15 cellular contexts compared by ENCODE assay signal in the genomic region with DNA sequence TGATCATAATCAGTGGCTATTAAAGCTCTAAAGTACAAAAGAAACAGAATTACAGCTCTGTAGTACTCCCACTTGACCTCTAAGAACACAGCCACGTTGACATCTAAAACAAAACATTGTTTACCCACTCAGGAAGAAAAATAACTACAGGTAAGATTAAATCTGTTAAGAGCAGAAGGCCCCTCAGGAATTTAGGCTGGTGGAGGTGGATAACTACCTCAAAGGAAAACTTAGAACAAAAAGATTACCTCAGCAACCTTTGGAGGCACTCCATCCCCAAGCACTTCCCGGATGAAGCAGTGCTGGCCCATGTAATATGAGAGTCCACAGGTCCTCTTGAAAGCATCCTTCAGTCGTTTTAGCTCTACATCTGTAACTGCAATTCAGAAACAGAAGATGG. TPM values are rescaled to one million over a fixed set of nuclear protein-coding genes. Genes with fewer than 3 reads are reported as not detected.
DNase-seq lines count a peak whose midpoint lies in the region; ATAC-seq and TF ChIP-seq lines count a peak whose summit lies in the region.
"Had no signal": no experiment of that assay in that cellular context is flagged by ENCODE, and none has a peak within 500 bp of the region (broad histone marks: within the 10 kb centered on the region; RNA-seq: fewer than 3 reads in every experiment).

No MANE protein-coding gene starts in this region.

- peak; percentile 39 for ATAC-seq in upper lobe of right lung
- ATAC-seq in HG02642 (IDR thresholded peaks at IDR 0.05; ENCODE audit: poor library complexity, unreplicated experiment), result no peak
- ATAC-seq: K562, SK-N-SH treated with all-trans-retinoic acid at 6 μM for 48 hours had no signal

- CTCF ChIA-PET in PC-9 (lab: Charles Lee), result no interaction called here

- H3K4me3 ChIP-seq in upper lobe of right lung (no peak overlapping the region), PC-9 (no peak overlapping the region)
- H3K4me3 ChIP-seq: BLaER1 treated with 17β-estradiol and CSF1 and Interleukin-3, amounts not matched to agents 10 nM and 100 nM; K562 had no signal

- intact Hi-C loops in upper lobe of right lung (cut with DNase I), result no loop called here
- intact Hi-C loops in PC-9 (cut with micrococcal nuclease; ENCODE audit: unreplicated experiment), result no loop called here

- H4K20me1 ChIP-seq in PC-9 (ENCODE audit: insufficient read depth), result 0 out of 2 replicates have a peak, but pooled peaks cover 7% of the 10 kb centered on the region

- BruUV-seq in PC-9 (replicated peaks; lab: Mats Ljungman, UMichigan), result no TSS peak

- H3K27ac ChIP-seq in upper lobe of right lung, result no peak overlapping the region
- no peak overlapping the region for H3K27ac ChIP-seq in PC-9
- H3K27ac ChIP-seq: BLaER1 treated with 17β-estradiol and CSF1 and Interleukin-3, amounts not matched to agents 10 nM and 100 nM had no signal

- TF ChIP-seq CTCF in upper lobe of right lung (IDR thresholded peaks at IDR 0.05) (no peak), PC-9 (conservative IDR thresholded peaks at IDR 0.05) (no peak)

- DNase-seq in NCI-H2107 treated with DMSO at 0.1 percent for 48 hours (lab: John Stamatoyannopoulos, UW; ENCODE audit: unreplicated experiment), result peak; percentile 55
- no peak for DNase-seq in NCI-H2107 (lab: John Stamatoyannopoulos, UW)
- DNase-seq in NCI-H2029 (lab: John Stamatoyannopoulos, UW), result peak; percentile 18
- peak; percentile 15 for DNase-seq in NCI-H69 (lab: John Stamatoyannopoulos, UW)
- DNase-seq in upper lobe of right lung, result no peak
- no peak for DNase-seq in PC-9
- DNase-seq in pons (ENCODE audit: low spot score), result no peak
- DNase-seq: H7, NCI-H146, NCI-H2171, Right ventricle myocardium superior had no signal

- H2AFZ ChIP-seq in PC-9, result no peak overlapping the region

- no peaks in the 10 kb centered on the region for H3K4me1 ChIP-seq in upper lobe of right lung
- H3K4me1 ChIP-seq in PC-9 (replicated peaks; ENCODE audit: insufficient read depth), result no peaks in the 10 kb centered on the region

- no peak overlapping the region for H3K4me2 ChIP-seq in PC-9
- H3K4me2 ChIP-seq: BLaER1 treated with 17β-estradiol and CSF1 and Interleukin-3, amounts not matched to agents 10 nM and 100 nM had no signal

- H3K9me3 ChIP-seq in upper lobe of right lung (no peaks in the 10 kb centered on the region), PC-9 (ENCODE audit: insufficient read depth, low read depth) (no peaks in the 10 kb centered on the region)

- H3K27me3 ChIP-seq in upper lobe of right lung (no peaks in the 10 kb centered on the region), PC-9 (ENCODE audit: insufficient read depth, low read depth) (no peaks in the 10 kb centered on the region)
- H3K27me3 ChIP-seq: BLaER1 treated with 17β-estradiol and CSF1 and Interleukin-3, amounts not matched to agents 10 nM and 100 nM had no signal

- POLR2A ChIA-PET in PC-9 (lab: Charles Lee; ENCODE audit: unreplicated experiment), result no interaction called here

- no peaks in the 10 kb centered on the region for H3K9me2 ChIP-seq in PC-9 (ENCODE audit: insufficient read depth)

- H3K79me2 ChIP-seq in PC-9 (ENCODE audit: low read depth), result no peaks in the 10 kb centered on the region; the same call in none of the 2 replicates

- peaks cover 24% of the 10 kb centered on the region for H3K36me3 ChIP-seq in upper lobe of right lung
- peaks cover 4% of the 10 kb centered on the region; the same call in 1 of the 2 replicates for H3K36me3 ChIP-seq in PC-9 (ENCODE audit: low read depth)

- H3F3A ChIP-seq in PC-9 (ENCODE audit: insufficient read depth, low read depth), result no peaks in the 10 kb centered on the region

RNA-seq across cellular contexts. Expression of gene USP32, which starts 46.7 kb away (rescaled TPM):
- total RNA-seq in upper lobe of right lung (72.4 TPM), PC-9 (2021) (32.3 and 32.6 TPM in 2 replicates)

Comparison
In these comparisons a context has a peak if more than half of its experiments do, and no peak if none do; other contexts are left out.
1. DNase-seq: peak in NCI-H2107 treated with DMSO at 0.1 percent for 48 hours (single experiment), NCI-H2029 (single experiment) and NCI-H69 (single experiment); none in NCI-H2107 (single experiment), upper lobe of right lung (single experiment), PC-9 (0 of 2) and pons (single experiment).